Comparison of ENCODE assay signal across 10 cellular contexts in the genomic region with DNA sequence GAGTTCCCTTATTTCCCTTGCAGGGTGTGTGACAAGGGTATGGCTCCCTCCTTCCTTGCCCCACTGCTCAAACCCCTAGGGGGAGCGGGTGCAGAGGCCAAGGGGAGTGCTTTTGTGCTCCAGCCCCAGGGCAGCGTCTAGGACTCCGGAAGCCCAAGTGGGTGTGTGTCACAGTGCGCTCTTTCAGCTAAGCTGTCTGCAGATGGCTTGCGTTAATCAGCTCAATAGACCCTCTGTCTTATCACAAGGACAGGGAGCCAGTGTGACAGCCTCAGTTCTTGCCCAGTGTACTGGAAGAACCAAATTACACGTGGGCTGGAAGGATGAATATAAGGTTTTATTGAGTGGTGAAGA.
DNase-seq lines count a peak whose midpoint lies in the region; ATAC-seq and TF ChIP-seq lines count a peak whose summit lies in the region.
"Had no signal": no experiment of that assay in that cellular context is flagged by ENCODE, and none has a peak within 500 bp of the region (broad histone marks: within the 10 kb centered on the region; RNA-seq: fewer than 3 reads in every experiment).

No MANE protein-coding gene starts in this region.

- 54% methylated on average over 6 of the region's 6 CpGs for WGBS in smooth muscle cell (ENCODE audit: low lambda C conversion rate)

- intact Hi-C loops in head of caudate nucleus (cut with DNase I): no loop called here
- intact Hi-C loops in activated naive CD4-positive, alpha-beta T cell treated with anti-CD3 and anti-CD28 coated beads for 36 hours (cut with micrococcal nuclease): no loop called here

- TF ChIP-seq CTCF in smooth muscle cell (IDR thresholded peaks at IDR 0.05; ENCODE audit: borderline replicate concordance, insufficient read depth, poor library complexity, severe bottlenecking): no peak

- H3K9me3 ChIP-seq in smooth muscle cell (replicated peaks; ENCODE audit: low read depth): no peaks in the 10 kb centered on the region
- H3K9me3 ChIP-seq: spleen had no signal

- H3K36me3 Mint-ChIP-seq in activated naive CD4-positive, alpha-beta T cell treated with anti-CD3 and anti-CD28 coated beads for 36 hours (ENCODE audit: low read depth): no peaks in the 10 kb centered on the region

- H4K20me1 ChIP-seq in smooth muscle cell (ENCODE audit: low read depth): no peaks in the 10 kb centered on the region

- no peak overlapping the region for H3K27ac Mint-ChIP-seq in activated naive CD4-positive, alpha-beta T cell treated with anti-CD3 and anti-CD28 coated beads for 36 hours

- H3K79me2 ChIP-seq in smooth muscle cell (ENCODE audit: low read depth): no peaks in the 10 kb centered on the region

- no peak overlapping the region for H3K4me3 ChIP-seq in smooth muscle cell
- H3K4me3 ChIP-seq: spleen had no signal

- ATAC-seq in GM19463 (IDR thresholded peaks at IDR 0.05; ENCODE audit: unreplicated experiment) (peak; percentile 23), HG02884 (IDR thresholded peaks at IDR 0.05; ENCODE audit: unreplicated experiment) (no peak)

- peaks cover 6% of the 10 kb centered on the region for H3K4me1 ChIP-seq in smooth muscle cell (ENCODE audit: low read depth)
- H3K4me1 ChIP-seq: spleen had no signal

- CTCF ChIA-PET in activated naive CD4-positive, alpha-beta T cell treated with anti-CD3 and anti-CD28 coated beads for 36 hours (lab: Charles Lee): no interaction called here

- no peak overlapping the region for H3K27ac ChIP-seq in smooth muscle cell (ENCODE audit: low read depth)
- H3K27ac ChIP-seq: spleen had no signal

- no peak overlapping the region for H3K9ac ChIP-seq in smooth muscle cell (ENCODE audit: low read depth)

- DNase-seq in RPMI7951 (ENCODE audit: low read depth): peak; percentile 71
- peak; percentile 18 to 87 (median 66) for DNase-seq in head of caudate nucleus
- DNase-seq in smooth muscle cell (lab: John Stamatoyannopoulos, UW; ENCODE audit: unreplicated experiment): no peak
- DNase-seq in SW 1271 (lab: John Stamatoyannopoulos, UW): no peak
- DNase-seq in activated naive CD4-positive, alpha-beta T cell treated with anti-CD3 and anti-CD28 coated beads for 36 hours: no peak
- DNase-seq: NCI-H1105 treated with DMSO at 0.1 percent for 48 hours; NK-92 treated with Interleukin-12 subunit alpha and Interleukin-12 subunit beta, amount 100 ng/mL, for 24 hours; spleen had no signal

- no peak overlapping the region for H3K4me3 Mint-ChIP-seq in activated naive CD4-positive, alpha-beta T cell treated with anti-CD3 and anti-CD28 coated beads for 36 hours

- H3K9me3 Mint-ChIP-seq in activated naive CD4-positive, alpha-beta T cell treated with anti-CD3 and anti-CD28 coated beads for 36 hours: no peaks in the 10 kb centered on the region

- H3K36me3 ChIP-seq in smooth muscle cell (ENCODE audit: low read depth): no peaks in the 10 kb centered on the region
- H3K36me3 ChIP-seq: spleen had no signal

- H3K27me3 Mint-ChIP-seq in activated naive CD4-positive, alpha-beta T cell treated with anti-CD3 and anti-CD28 coated beads for 36 hours (ENCODE audit: low read depth): peaks cover 2% of the 10 kb centered on the region

- H2AFZ ChIP-seq in smooth muscle cell (ENCODE audit: low read depth): no peak overlapping the region

- H3K27me3 ChIP-seq in smooth muscle cell (ENCODE audit: low read depth): no peaks in the 10 kb centered on the region
- H3K27me3 ChIP-seq: spleen had no signal

- H3K4me1 Mint-ChIP-seq in activated naive CD4-positive, alpha-beta T cell treated with anti-CD3 and anti-CD28 coated beads for 36 hours (ENCODE audit: low read depth): peaks cover 2% of the 10 kb centered on the region

- H3K4me2 ChIP-seq in smooth muscle cell: peak overlapping the region; percentile 38

- no peaks in the 10 kb centered on the region for H3F3A ChIP-seq in smooth muscle cell (ENCODE audit: low read depth)

Comparison
In these comparisons a context has a peak if more than half of its experiments do, and no peak if none do; other contexts are left out.
1. DNase-seq: peak in RPMI7951 (single experiment) and head of caudate nucleus (42 of 42); none in smooth muscle cell (single experiment), SW 1271 (0 of 2) and activated naive CD4-positive, alpha-beta T cell treated with anti-CD3 and anti-CD28 coated beads for 36 hours (single experiment).